8 cellular contexts compared by ENCODE assay signal in genomic region chr16:68079616-68080344, GRCh38. TPM values are rescaled to one million over a fixed set of nuclear protein-coding genes. Genes with fewer than 3 reads are reported as not detected.
A peak's percentile ranks its signal among the peaks of the same experiment; 100 is the strongest.
DNase-seq lines count a peak whose midpoint lies in the region; ATAC-seq and TF ChIP-seq lines count a peak whose summit lies in the region.

No MANE protein-coding gene starts in this region.

- no peaks in the 10 kb centered on the region for H4K20me1 ChIP-seq in SK-N-SH (ENCODE audit: insufficient read depth)

- H3K9me3 Mint-ChIP-seq in natural killer cell: no peaks in the 10 kb centered on the region

- WGBS in SK-N-SH (ENCODE audit: low lambda C conversion rate): 96% methylated on average over 10 of the region's 13 CpGs

- peaks cover 28% of the 10 kb centered on the region for H3K4me1 ChIP-seq in stomach smooth muscle (ENCODE audit: control insufficient read depth, insufficient read depth, low read length)
- H3K4me1 ChIP-seq in SK-N-SH (ENCODE audit: control insufficient read depth in 1 of 2, insufficient read depth in 2 of 2, low read depth in 1 of 2, low read length in 1 of 2): peaks cover 6 to 10% of the 10 kb centered on the region in 2 experiments; a peak in 1 of 4 replicates

- no peaks in the 10 kb centered on the region for H3K79me2 ChIP-seq in SK-N-SH (ENCODE audit: insufficient read depth)

- POLR2A ChIA-PET in SK-N-SH (lab: Yijun Ruan, JAX): no interaction called here

- TF ChIP-seq CTCF in GM13976 (IDR thresholded peaks at IDR 0.05; ENCODE audit: borderline replicate concordance, control extremely low read depth, extremely low read depth, insufficient read depth, missing control alignments) (no peak), coronary artery (IDR thresholded peaks at IDR 0.05) (no peak), natural killer cell (IDR thresholded peaks at IDR 0.05) (no peak), SK-N-SH (IDR thresholded peaks at IDR 0.05) (no peak)

- H3K36me3 Mint-ChIP-seq in natural killer cell: peaks cover 2% of the 10 kb centered on the region

- no peaks in the 10 kb centered on the region for H3K9me2 ChIP-seq in SK-N-SH

- no peak overlapping the region for H2AFZ ChIP-seq in SK-N-SH (ENCODE audit: low read depth)

- no peak overlapping the region for H3K4me2 ChIP-seq in SK-N-SH

- CTCF ChIA-PET in SK-N-SH (lab: Yijun Ruan, JAX): interaction anchor here (1.0 to 2.1 kb wide), 3 partner anchors 14 to 448 kb away, joined by 3 to 10 read pairs (median 7); no protein-coding TSS in a partner anchor

- peak overlapping the region; percentile 81 to 93 for H3K27ac Mint-ChIP-seq in natural killer cell

- peaks cover 8% of the 10 kb centered on the region for H3F3A ChIP-seq in SK-N-SH (replicated peaks; ENCODE audit: insufficient read depth)

- TF ChIP-seq EP300 in SK-N-SH (IDR thresholded peaks at IDR 0.05; ENCODE audit: borderline replicate concordance in 1 of 2, low read depth in 1 of 2, low read length in 1 of 2): no peak

- peaks cover 79 to 83% of the 10 kb centered on the region in 2 donors for H3K4me1 Mint-ChIP-seq in natural killer cell

- intact Hi-C loops in natural killer cell (cut with micrococcal nuclease): loop anchor here (10.0 kb wide), 1 partner anchor 235 kb away; the partner anchor contains the start of genes PRMT7 and SLC7A6OS

- peak; percentile 70 for DNase-seq in GM13976 (ENCODE audit: low spot score)
- peak; percentile 74 for DNase-seq in coronary artery (ENCODE audit: low spot score)
- peak; percentile 58 for DNase-seq in natural killer cell
- DNase-seq in SK-N-SH: no peak
- DNase-seq in COLO829 (ENCODE audit: low spot score): no peak

- no peaks in the 10 kb centered on the region for H3K27me3 Mint-ChIP-seq in natural killer cell (ENCODE audit: low read depth in 2 of 2)

- no peak overlapping the region for H3K4me3 ChIP-seq in coronary artery
- peak overlapping the region in 1 of 2 donors; percentile 8 for H3K4me3 ChIP-seq in stomach smooth muscle (ENCODE audit: low read length in 2 of 2)
- H3K4me3 ChIP-seq in SK-N-SH (ENCODE audit: low read depth in 2 of 2, low read length in 1 of 2): no peak overlapping the region

- in situ Hi-C loops in GM13976 (cut with MboI; ENCODE audit: low sequenced_read_pairs, unreplicated experiment): no loop called here

- H3K27ac ChIP-seq in coronary artery (peak overlapping the region; percentile 1 to 87), stomach smooth muscle (ENCODE audit: low read length) (peak overlapping the region; percentile 41), SK-N-SH (ENCODE audit: low read depth in 2 of 2, low read length in 1 of 2) (no peak overlapping the region)

- ATAC-seq in activated CD4-positive, CD25-positive, alpha-beta regulatory T cell treated with anti-CD3 and anti-CD28 coated beads, Interleukin-2, amount 50 U/mL, for 24 hours: peak; percentile 11 to 26
- ATAC-seq in natural killer cell (peak; percentile 39 to 71 (median 49)), HG02798 (IDR thresholded peaks at IDR 0.05; ENCODE audit: poor library complexity, unreplicated experiment) (no peak)

- H3K9ac ChIP-seq in stomach smooth muscle (ENCODE audit: low read length in 2 of 2): peak overlapping the region in 1 of 2 donors; percentile 13
- H3K9ac ChIP-seq in SK-N-SH: no peak overlapping the region

- no peaks in the 10 kb centered on the region for H3K27me3 ChIP-seq in stomach smooth muscle (ENCODE audit: control insufficient read depth in 1 of 2, insufficient read depth in 2 of 2, low read length in 2 of 2)
- H3K27me3 ChIP-seq in SK-N-SH (ENCODE audit: insufficient read depth): no peaks in the 10 kb centered on the region

- H3K36me3 ChIP-seq in stomach smooth muscle (ENCODE audit: control insufficient read depth in 2 of 2, insufficient read depth in 2 of 2, low read length in 2 of 2) (peaks cover 13 to 19% of the 10 kb centered on the region in 2 donors), SK-N-SH (replicated peaks in 1 of 2; ENCODE audit: control insufficient read depth in 1 of 2, insufficient read depth in 2 of 2, low read length in 1 of 2) (peaks cover 0 to 33% of the 10 kb centered on the region in 2 experiments)

- H3K4me3 Mint-ChIP-seq in natural killer cell: peak overlapping the region; percentile 58

- TF ChIP-seq RAD21 in SK-N-SH (IDR thresholded peaks at IDR 0.05; ENCODE audit: low read length): no peak

- no peaks in the 10 kb centered on the region for H3K9me3 ChIP-seq in stomach smooth muscle (ENCODE audit: control insufficient read depth in 2 of 2, low read length in 2 of 2)
- H3K9me3 ChIP-seq in SK-N-SH: no peaks in the 10 kb centered on the region

TF ChIP-seq in SK-N-SH, 30 proteins besides CTCF, POLR2A, EP300 and RAD21:
- no peak for TF ChIP-seq GABPA (IDR thresholded peaks at IDR 0.05; ENCODE audit: low read depth)
- no peak for TF ChIP-seq RCOR1 (IDR thresholded peaks at IDR 0.05; ENCODE audit: low read length)
- no peak for TF ChIP-seq POLR2AphosphoS5 (IDR thresholded peaks at IDR 0.05; ENCODE audit: low read depth, low read length)
- no peak for TF ChIP-seq RFX5 (IDR thresholded peaks at IDR 0.05; ENCODE audit: low read length)
- TF ChIP-seq ELF1 (IDR thresholded peaks at IDR 0.05): no peak
- TF ChIP-seq, protein P1, sequence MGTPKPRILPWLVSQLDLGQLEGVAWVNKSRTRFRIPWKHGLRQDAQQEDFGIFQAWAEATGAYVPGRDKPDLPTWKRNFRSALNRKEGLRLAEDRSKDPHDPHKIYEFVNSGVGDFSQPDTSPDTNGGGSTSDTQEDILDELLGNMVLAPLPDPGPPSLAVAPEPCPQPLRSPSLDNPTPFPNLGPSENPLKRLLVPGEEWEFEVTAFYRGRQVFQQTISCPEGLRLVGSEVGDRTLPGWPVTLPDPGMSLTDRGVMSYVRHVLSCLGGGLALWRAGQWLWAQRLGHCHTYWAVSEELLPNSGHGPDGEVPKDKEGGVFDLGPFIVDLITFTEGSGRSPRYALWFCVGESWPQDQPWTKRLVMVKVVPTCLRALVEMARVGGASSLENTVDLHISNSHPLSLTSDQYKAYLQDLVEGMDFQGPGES (IDR thresholded peaks at IDR 0.05; ENCODE audit: low read depth, low read length): no peak
- TF ChIP-seq TEAD4 (IDR thresholded peaks at IDR 0.05; ENCODE audit: borderline replicate concordance, insufficient read depth): no peak
- TF ChIP-seq EZH2phosphoT487 (IDR thresholded peaks at IDR 0.05; ENCODE audit: borderline replicate concordance, low read depth): no peak
- TF ChIP-seq, protein P2, sequence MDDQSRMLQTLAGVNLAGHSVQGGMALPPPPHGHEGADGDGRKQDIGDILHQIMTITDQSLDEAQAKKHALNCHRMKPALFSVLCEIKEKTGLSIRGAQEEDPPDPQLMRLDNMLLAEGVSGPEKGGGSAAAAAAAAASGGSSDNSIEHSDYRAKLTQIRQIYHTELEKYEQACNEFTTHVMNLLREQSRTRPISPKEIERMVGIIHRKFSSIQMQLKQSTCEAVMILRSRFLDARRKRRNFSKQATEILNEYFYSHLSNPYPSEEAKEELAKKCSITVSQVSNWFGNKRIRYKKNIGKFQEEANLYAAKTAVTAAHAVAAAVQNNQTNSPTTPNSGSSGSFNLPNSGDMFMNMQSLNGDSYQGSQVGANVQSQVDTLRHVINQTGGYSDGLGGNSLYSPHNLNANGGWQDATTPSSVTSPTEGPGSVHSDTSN (IDR thresholded peaks at IDR 0.05): no peak
- TF ChIP-seq FOXJ3 (CRISPR knock-in tag; IDR thresholded peaks at IDR 0.05): no peak

RNA-seq across cellular contexts. Expression of gene NFATC3, which starts 5.4 kb away (rescaled TPM):
- 100 to 1,000 TPM; 241 to 282 (median 263) TPM for total RNA-seq in natural killer cell
- polyA plus RNA-seq in SK-N-SH (2012; rRNA removed): 5.7 and 7.8 TPM in 2 replicates
- polyA plus RNA-seq in SK-N-SH (2012; cell fraction: cytosol; rRNA removed): 7.1 and 7.9 TPM in 2 replicates
- 5.9 and 9.0 TPM in 2 replicates for polyA plus RNA-seq in SK-N-SH (2012; cell fraction: nucleus; rRNA removed)

RNA-seq across cellular contexts. Expression of gene DUS2, which starts 56.7 kb away (rescaled TPM):
- 10 to 100 TPM; 21.6 to 24.2 (median 22.7) TPM for total RNA-seq in natural killer cell
- 16.1 and 16.5 TPM in 2 replicates for polyA plus RNA-seq in SK-N-SH (2012; rRNA removed)
- polyA plus RNA-seq in SK-N-SH (2012; cell fraction: cytosol; rRNA removed): 12.5 and 13.5 TPM in 2 replicates
- polyA plus RNA-seq in SK-N-SH (2012; cell fraction: nucleus; rRNA removed): 34.3 and 35.8 TPM in 2 replicates

RNA-seq across cellular contexts. Expression of gene DDX28, which starts 56.7 kb away (rescaled TPM):
- total RNA-seq in natural killer cell: 10 to 100 TPM; 17.4 to 19.0 (median 17.9) TPM
- 10.8 and 12.0 TPM in 2 replicates for polyA plus RNA-seq in SK-N-SH (2012; rRNA removed)
- polyA plus RNA-seq in SK-N-SH (2012; cell fraction: cytosol; rRNA removed): 7.0 and 10.5 TPM in 2 replicates
- 7.4 and 9.3 TPM in 2 replicates for polyA plus RNA-seq in SK-N-SH (2012; cell fraction: nucleus; rRNA removed)

Comparison
In these comparisons a context has a peak if more than half of its experiments do, and no peak if none do; other contexts are left out.
1. DNase-seq: peak in GM13976 (single experiment), coronary artery (single experiment) and natural killer cell (single experiment); none in SK-N-SH (single experiment) and COLO829 (single experiment).
2. H3K27ac ChIP-seq: peak in coronary artery (2 of 2) and stomach smooth muscle (single experiment); none in SK-N-SH (0 of 2).